Comparison of ENCODE assay signal across 1 cellular context in the genomic region with DNA sequence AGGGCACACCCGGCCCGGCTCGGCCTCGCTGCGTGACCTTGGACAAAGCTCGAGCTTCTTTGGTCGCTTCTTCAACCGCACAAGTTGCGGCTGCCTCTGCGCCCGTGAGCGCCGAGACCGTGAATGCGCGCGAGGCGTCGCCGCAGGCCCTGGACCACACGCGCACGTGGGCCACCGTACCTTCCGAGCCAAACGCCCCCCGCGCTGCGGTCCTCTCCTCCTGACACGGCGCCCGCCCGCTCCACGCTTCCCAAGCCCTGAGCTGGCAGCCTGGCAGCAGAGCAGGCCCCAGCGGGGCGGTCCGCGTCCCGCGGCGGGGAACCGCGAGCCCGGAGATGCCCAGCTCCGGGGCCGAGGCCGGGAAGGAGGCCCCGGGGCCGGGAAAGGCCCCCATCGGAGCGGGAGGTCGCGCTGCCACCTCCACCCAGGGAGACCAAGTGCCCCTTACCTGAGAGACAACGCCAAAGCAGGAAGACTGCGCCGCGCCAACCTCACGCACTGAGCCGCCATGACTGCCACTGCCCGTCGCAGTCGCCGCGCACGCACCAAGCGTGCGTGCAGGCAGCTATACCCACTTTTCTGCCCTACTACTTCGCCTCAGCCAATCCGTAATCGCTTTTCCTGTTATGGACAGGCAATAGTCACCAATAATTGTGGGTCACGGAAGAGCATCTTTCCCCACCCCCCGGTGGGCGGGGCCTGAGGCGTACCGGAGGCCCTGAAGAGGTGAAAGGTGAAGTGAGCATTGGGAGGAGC.
TF ChIP-seq lines count a peak whose summit lies in the region.

GRPEL1 (minus strand) TSS at position 542 of the 756 bp plus-strand sequence; CDS start at position 510, 32 bp downstream.

TF ChIP-seq in HepG2, 621 proteins besides CTCF, POLR2A, EP300 and RAD21 (continued from another document and continues in another):
- TF ChIP-seq, protein P1, sequence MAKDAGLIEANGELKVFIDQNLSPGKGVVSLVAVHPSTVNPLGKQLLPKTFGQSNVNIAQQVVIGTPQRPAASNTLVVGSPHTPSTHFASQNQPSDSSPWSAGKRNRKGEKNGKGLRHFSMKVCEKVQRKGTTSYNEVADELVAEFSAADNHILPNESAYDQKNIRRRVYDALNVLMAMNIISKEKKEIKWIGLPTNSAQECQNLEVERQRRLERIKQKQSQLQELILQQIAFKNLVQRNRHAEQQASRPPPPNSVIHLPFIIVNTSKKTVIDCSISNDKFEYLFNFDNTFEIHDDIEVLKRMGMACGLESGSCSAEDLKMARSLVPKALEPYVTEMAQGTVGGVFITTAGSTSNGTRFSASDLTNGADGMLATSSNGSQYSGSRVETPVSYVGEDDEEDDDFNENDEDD (CRISPR knock-in tag; IDR thresholded peaks at IDR 0.05; ENCODE audit: borderline replicate concordance): peak; percentile 23; the same call in 1 of the 2 replicates
- TF ChIP-seq, protein P2, sequence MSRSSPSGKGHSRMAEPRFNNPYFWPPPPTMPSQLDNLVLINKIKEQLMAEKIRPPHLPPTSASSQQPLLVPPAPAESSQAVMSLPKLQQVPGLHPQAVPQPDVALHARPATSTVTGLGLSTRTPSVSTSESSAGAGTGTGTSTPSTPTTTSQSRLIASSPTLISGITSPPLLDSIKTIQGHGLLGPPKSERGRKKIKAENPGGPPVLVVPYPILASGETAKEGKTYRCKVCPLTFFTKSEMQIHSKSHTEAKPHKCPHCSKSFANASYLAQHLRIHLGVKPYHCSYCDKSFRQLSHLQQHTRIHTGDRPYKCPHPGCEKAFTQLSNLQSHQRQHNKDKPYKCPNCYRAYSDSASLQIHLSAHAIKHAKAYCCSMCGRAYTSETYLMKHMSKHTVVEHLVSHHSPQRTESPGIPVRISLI (CRISPR knock-in tag; IDR thresholded peaks at IDR 0.05; ENCODE audit: borderline replicate concordance): no peak; the same call in 1 of the 2 replicates
- TF ChIP-seq ZNF354B (CRISPR knock-in tag; IDR thresholded peaks at IDR 0.05) (no peak), ZNF546 (CRISPR knock-in tag; conservative IDR thresholded peaks at IDR 0.05) (0 out of 2 replicates have a peak, but pooled peaks have one; percentile 65), MEIS1 (CRISPR knock-in tag; IDR thresholded peaks at IDR 0.05; ENCODE audit: borderline replicate concordance) (peak; percentile 95; the same call in 1 of the 2 replicates), KDM2A (CRISPR knock-in tag; IDR thresholded peaks at IDR 0.05; ENCODE audit: borderline replicate concordance, low read depth) (peak; percentile 18; the same call in 1 of the 2 replicates), JUN (CRISPR knock-in tag; IDR thresholded peaks at IDR 0.05) (peak; percentile 69; the same call in 1 of the 2 replicates), BCL6 (CRISPR knock-in tag; IDR thresholded peaks at IDR 0.05) (peak; percentile 9; the same call in 1 of the 2 replicates), GMEB1 (CRISPR knock-in tag; IDR thresholded peaks at IDR 0.05; ENCODE audit: borderline replicate concordance) (peak; percentile 88), ZXDC (CRISPR knock-in tag; IDR thresholded peaks at IDR 0.05) (peak; percentile 36; the same call in 1 of the 2 replicates), NFYC (CRISPR knock-in tag; IDR thresholded peaks at IDR 0.05) (peak; percentile 94), THRA (CRISPR knock-in tag; IDR thresholded peaks at IDR 0.05; ENCODE audit: borderline replicate concordance) (peak; percentile 45; the same call in 1 of the 2 replicates), ZIK1 (CRISPR knock-in tag; IDR thresholded peaks at IDR 0.05; ENCODE audit: borderline replicate concordance, low read depth) (no peak; the same call in 1 of the 2 replicates), FOXA1 (IDR thresholded peaks at IDR 0.05) (no peak), FOXA1 (CRISPR knock-in tag; IDR thresholded peaks at IDR 0.05) (no peak), ZSCAN9 (CRISPR knock-in tag; IDR thresholded peaks at IDR 0.05; ENCODE audit: borderline replicate concordance) (peak; percentile 15; the same call in 1 of the 2 replicates), MYC (CRISPR knock-in tag; IDR thresholded peaks at IDR 0.05; ENCODE audit: borderline replicate concordance) (peak; percentile 78), KAT8 (CRISPR knock-in tag; IDR thresholded peaks at IDR 0.05) (peak; percentile 45), ZNF776 (CRISPR knock-in tag; IDR thresholded peaks at IDR 0.05) (peak; percentile 64; the same call in 1 of the 2 replicates), SMC3 (IDR thresholded peaks at IDR 0.05; ENCODE audit: low read length) (no peak), ZBTB7B (CRISPR knock-in tag; IDR thresholded peaks at IDR 0.05) (no peak), TBX2 (CRISPR knock-in tag; IDR thresholded peaks at IDR 0.05; ENCODE audit: borderline replicate concordance) (peak; percentile 72)
- TF ChIP-seq, protein P3, sequence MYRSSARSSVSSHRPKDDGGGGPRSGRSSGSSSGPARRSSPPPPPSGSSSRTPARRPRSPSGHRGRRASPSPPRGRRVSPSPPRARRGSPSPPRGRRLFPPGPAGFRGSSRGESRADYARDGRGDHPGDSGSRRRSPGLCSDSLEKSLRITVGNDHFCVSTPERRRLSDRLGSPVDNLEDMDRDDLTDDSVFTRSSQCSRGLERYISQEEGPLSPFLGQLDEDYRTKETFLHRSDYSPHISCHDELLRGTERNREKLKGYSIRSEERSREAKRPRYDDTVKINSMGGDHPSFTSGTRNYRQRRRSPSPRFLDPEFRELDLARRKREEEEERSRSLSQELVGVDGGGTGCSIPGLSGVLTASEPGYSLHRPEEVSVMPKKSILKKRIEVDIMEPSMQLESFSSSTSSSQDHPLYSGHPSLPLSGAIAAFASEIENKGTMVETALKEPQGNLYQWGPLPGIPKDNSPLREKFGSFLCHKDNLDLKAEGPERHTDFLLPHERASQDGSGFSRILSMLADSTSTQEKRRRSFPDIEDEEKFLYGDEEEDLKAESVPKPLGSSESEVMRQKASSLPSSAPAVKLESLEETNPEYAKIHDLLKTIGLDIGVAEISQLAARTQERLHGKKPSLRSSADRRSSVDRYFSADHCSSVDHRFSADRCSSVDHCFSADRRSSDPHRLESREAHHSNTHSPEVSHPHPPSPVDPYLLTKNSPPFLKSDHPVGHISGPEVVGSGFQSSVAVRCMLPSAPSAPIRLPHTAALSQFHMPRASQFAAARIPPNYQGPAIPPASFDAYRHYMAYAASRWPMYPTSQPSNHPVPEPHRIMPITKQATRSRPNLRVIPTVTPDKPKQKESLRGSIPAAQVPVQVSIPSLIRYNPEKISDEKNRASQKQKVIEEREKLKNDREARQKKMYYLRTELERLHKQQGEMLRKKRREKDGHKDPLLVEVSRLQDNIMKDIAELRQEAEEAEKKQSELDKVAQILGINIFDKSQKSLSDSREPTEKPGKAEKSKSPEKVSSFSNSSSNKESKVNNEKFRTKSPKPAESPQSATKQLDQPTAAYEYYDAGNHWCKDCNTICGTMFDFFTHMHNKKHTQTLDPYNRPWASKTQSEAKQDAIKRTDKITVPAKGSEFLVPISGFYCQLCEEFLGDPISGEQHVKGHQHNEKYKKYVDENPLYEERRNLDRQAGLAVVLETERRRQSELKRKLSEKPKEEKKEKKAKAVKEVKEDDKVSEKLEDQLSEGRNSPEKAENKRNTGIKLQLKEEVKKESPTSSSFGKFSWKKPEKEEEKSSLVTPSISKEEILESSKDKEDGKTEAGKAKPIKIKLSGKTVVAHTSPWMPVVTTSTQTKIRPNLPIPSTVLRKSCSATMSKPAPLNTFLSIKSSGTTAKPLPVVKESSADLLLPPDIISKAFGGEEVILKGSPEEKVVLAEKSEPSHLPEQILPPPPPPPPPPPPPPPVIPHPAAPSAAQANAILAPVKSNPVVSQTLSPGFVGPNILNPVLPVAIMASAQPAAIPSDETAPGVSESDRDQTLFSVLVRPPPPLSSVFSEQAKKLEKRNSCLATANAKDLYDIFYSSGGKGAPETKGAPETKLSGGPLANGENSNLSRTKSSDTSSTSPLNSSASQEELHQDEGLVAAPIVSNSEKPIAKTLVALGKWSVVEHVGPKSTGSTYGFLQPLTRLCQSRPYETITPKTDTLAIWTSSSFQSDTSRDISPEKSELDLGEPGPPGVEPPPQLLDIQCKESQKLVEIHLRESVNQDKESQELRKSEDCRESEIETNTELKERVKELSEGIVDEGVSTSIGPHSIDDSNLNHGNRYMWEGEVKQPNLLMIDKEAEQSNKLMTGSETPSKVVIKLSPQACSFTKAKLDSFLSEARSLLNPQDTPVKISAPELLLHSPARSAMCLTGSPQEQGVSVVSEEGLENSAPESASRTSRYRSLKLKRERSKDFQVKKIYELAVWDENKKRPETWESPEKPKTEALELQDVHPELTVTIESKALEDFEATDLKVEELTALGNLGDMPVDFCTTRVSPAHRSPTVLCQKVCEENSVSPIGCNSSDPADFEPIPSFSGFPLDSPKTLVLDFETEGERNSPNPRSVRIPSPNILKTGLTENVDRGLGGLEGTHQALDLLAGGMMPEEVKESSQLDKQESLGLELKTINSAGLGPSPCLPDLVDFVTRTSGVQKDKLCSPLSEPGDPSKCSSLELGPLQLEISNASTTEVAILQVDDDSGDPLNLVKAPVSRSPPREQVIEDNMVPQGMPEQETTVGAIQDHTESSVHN (CRISPR knock-in tag; IDR thresholded peaks at IDR 0.05): peak; percentile 50; the same call in 1 of the 2 replicates
- TF ChIP-seq, protein P4, sequence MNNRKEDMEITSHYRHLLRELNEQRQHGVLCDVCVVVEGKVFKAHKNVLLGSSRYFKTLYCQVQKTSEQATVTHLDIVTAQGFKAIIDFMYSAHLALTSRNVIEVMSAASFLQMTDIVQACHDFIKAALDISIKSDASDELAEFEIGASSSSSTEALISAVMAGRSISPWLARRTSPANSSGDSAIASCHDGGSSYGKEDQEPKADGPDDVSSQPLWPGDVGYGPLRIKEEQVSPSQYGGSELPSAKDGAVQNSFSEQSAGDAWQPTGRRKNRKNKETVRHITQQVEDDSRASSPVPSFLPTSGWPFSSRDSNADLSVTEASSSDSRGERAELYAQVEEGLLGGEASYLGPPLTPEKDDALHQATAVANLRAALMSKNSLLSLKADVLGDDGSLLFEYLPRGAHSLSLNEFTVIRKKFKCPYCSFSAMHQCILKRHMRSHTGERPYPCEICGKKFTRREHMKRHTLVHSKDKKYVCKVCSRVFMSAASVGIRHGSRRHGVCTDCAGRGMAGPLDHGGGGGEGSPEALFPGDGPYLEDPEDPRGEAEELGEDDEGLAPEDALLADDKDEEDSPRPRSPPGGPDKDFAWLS (CRISPR knock-in tag; IDR thresholded peaks at IDR 0.05; ENCODE audit: borderline replicate concordance): peak; percentile 89
- TF ChIP-seq, protein P5, sequence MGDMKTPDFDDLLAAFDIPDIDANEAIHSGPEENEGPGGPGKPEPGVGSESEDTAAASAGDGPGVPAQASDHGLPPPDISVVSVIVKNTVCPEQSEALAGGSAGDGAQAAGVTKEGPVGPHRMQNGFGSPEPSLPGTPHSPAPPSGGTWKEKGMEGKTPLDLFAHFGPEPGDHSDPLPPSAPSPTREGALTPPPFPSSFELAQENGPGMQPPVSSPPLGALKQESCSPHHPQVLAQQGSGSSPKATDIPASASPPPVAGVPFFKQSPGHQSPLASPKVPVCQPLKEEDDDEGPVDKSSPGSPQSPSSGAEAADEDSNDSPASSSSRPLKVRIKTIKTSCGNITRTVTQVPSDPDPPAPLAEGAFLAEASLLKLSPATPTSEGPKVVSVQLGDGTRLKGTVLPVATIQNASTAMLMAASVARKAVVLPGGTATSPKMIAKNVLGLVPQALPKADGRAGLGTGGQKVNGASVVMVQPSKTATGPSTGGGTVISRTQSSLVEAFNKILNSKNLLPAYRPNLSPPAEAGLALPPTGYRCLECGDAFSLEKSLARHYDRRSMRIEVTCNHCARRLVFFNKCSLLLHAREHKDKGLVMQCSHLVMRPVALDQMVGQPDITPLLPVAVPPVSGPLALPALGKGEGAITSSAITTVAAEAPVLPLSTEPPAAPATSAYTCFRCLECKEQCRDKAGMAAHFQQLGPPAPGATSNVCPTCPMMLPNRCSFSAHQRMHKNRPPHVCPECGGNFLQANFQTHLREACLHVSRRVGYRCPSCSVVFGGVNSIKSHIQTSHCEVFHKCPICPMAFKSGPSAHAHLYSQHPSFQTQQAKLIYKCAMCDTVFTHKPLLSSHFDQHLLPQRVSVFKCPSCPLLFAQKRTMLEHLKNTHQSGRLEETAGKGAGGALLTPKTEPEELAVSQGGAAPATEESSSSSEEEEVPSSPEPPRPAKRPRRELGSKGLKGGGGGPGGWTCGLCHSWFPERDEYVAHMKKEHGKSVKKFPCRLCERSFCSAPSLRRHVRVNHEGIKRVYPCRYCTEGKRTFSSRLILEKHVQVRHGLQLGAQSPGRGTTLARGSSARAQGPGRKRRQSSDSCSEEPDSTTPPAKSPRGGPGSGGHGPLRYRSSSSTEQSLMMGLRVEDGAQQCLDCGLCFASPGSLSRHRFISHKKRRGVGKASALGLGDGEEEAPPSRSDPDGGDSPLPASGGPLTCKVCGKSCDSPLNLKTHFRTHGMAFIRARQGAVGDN (CRISPR knock-in tag; IDR thresholded peaks at IDR 0.05): peak; percentile 95
